ENCODE assay signal across 23 cellular contexts in the genomic region with DNA sequence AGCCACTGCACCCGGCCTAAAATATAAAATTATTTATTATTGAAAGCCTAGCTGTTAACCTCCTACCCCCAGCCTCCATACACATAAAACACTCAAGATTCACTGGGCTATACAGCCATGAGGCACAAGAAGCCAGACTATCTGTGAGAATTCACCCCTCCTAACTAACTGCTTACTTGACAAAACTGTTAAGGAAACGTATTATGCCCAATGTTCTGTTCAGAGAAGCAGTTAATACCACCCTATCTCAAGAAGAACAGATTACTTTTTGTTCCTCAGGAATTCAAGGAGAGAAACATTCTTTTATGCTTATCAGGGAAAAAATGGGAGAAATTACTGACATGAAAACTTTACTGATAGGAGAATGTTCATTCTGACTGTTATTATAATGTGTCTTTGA.
DNase-seq lines count a peak whose midpoint lies in the region; ATAC-seq, FAIRE-seq and TF ChIP-seq lines count a peak whose summit lies in the region.
"Had no signal": no experiment of that assay in that cellular context is flagged by ENCODE, and none has a peak within 500 bp of the region (broad histone marks: within the 10 kb centered on the region; RNA-seq: fewer than 3 reads in every experiment).

No MANE protein-coding gene starts in this region.

- H3K14ac ChIP-seq in IMR-90 (replicated peaks; ENCODE audit: low read depth, low read length): no peak overlapping the region

- H3K27me3 Mint-ChIP-seq in neural crest cell (ENCODE audit: low read depth): no peaks in the 10 kb centered on the region
- H3K27me3 Mint-ChIP-seq: B cell; CD4-positive, alpha-beta T cell; CD8-positive, alpha-beta memory T cell had no signal

- dilution Hi-C loops in IMR-90 (cut with HindIII; ENCODE audit: low sequenced_read_pairs, unreplicated experiment): no loop called here

- peaks cover 2% of the 10 kb centered on the region; the same call in 1 of the 2 replicates for H3K4me1 ChIP-seq in IMR-90 (ENCODE audit: control insufficient read depth, insufficient read depth, low read length)
- no peaks in the 10 kb centered on the region for H3K4me1 ChIP-seq in K562 (replicated peaks in 1 of 2; ENCODE audit: control insufficient read depth in 2 of 2, insufficient read depth in 2 of 2, low read length in 2 of 2)
- peaks cover under 1% of the 10 kb centered on the region for H3K4me1 ChIP-seq in BE2C

- no TSS peak for BruUV-seq in IMR-90 (replicated peaks; lab: Mats Ljungman, UMichigan)
- BruUV-seq in K562 (replicated peaks; lab: Mats Ljungman, UMichigan): no TSS peak

- H3K36me3 ChIP-seq in IMR-90 (ENCODE audit: control insufficient read depth, insufficient read depth, low read length) (no peaks in the 10 kb centered on the region), K562 (ENCODE audit: control insufficient read depth, insufficient read depth, low read length) (no peaks in the 10 kb centered on the region), BE2C (no peaks in the 10 kb centered on the region)
- H3K36me3 ChIP-seq: BLaER1 treated with 17β-estradiol and CSF1 and Interleukin-3, amounts not matched to agents 10 nM and 100 nM had no signal

- no peak overlapping the region for H3K4ac ChIP-seq in IMR-90 (ENCODE audit: low read depth, low read length)

- H4K91ac ChIP-seq in IMR-90 (ENCODE audit: insufficient read depth, low read depth, low read length): no peak overlapping the region

- POLR2A ChIA-PET in IMR-90 (lab: Charles Lee; ENCODE audit: unreplicated experiment) (no interaction called here), K562 (lab: Yijun Ruan, JAX) (no interaction called here)

- H3K27ac ChIP-seq in IMR-90 (ENCODE audit: insufficient read depth, low read length) (no peak overlapping the region), K562 (ENCODE audit: extremely low read depth, low read depth, low read length) (no peak overlapping the region)
- H3K27ac ChIP-seq: BLaER1 treated with 17β-estradiol and CSF1 and Interleukin-3, amounts not matched to agents 10 nM and 100 nM had no signal

- no peak overlapping the region for H3K4me3 Mint-ChIP-seq in neural crest cell
- H3K4me3 Mint-ChIP-seq: B cell; CD14-positive monocyte; CD4-positive, alpha-beta T cell; CD8-positive, alpha-beta memory T cell had no signal

- TF ChIP-seq RAD21 in IMR-90 (IDR thresholded peaks at IDR 0.05; ENCODE audit: low read length) (no peak), K562 (CRISPR knock-in tag; conservative IDR thresholded peaks at IDR 0.05 in 1 of 2, IDR thresholded peaks at IDR 0.05 in 1 of 2) (no peak)

- H2AFZ ChIP-seq in IMR-90 (replicated peaks; ENCODE audit: low read length, poor library complexity) (no peak overlapping the region), K562 (ENCODE audit: low read depth, low read length) (no peak overlapping the region)

- no peak overlapping the region for H2BK120ac ChIP-seq in IMR-90 (ENCODE audit: low read depth, low read length)

- no peak overlapping the region for H2BK5ac ChIP-seq in IMR-90 (ENCODE audit: low read depth, low read length, poor library complexity, severe bottlenecking)

- TF ChIP-seq CTCF in IMR-90 (conservative IDR thresholded peaks at IDR 0.05; ENCODE audit: low read depth, low read length) (no peak), K562 (IDR thresholded peaks at IDR 0.05 in 2 of 3, conservative IDR thresholded peaks at IDR 0.05 in 1 of 3; ENCODE audit: insufficient read depth in 2 of 3, low read depth in 1 of 3, low read length in 3 of 3) (no peak), neural crest cell (conservative IDR thresholded peaks at IDR 0.05) (no peak), BE2C (IDR thresholded peaks at IDR 0.05; ENCODE audit: low read depth, low read length) (no peak)

- H3K23ac ChIP-seq in IMR-90 (ENCODE audit: low read depth, low read length): no peak overlapping the region

- no peak overlapping the region for H2BK20ac ChIP-seq in IMR-90 (ENCODE audit: low read depth, low read length)

- TF ChIP-seq POLR2A in IMR-90 (IDR thresholded peaks at IDR 0.05; ENCODE audit: low read depth, low read length) (no peak), K562 (conservative IDR thresholded peaks at IDR 0.05) (no peak)

- H3K9me3 ChIP-seq in IMR-90 (ENCODE audit: control insufficient read depth, insufficient read depth, low read length): no peaks in the 10 kb centered on the region
- H3K9me3 ChIP-seq in K562 (replicated peaks; ENCODE audit: control insufficient read depth, insufficient read depth, low read depth, low read length): no peaks in the 10 kb centered on the region
- no peaks in the 10 kb centered on the region for H3K9me3 ChIP-seq in BE2C
- H3K9me3 ChIP-seq: BLaER1 treated with 17β-estradiol and CSF1 and Interleukin-3, amounts not matched to agents 10 nM and 100 nM had no signal

- H3K79me1 ChIP-seq in IMR-90 (ENCODE audit: low read depth in 1 of 2, low read length in 2 of 2): peaks cover 0 to 13% of the 10 kb centered on the region in 2 experiments

- H3K9me3 Mint-ChIP-seq in neural crest cell: no peaks in the 10 kb centered on the region
- H3K9me3 Mint-ChIP-seq: CD14-positive monocyte; CD4-positive, alpha-beta T cell; CD8-positive, alpha-beta memory T cell had no signal

- FAIRE-seq in K562 (lab: Jason Lieb, UNC): no peak
- FAIRE-seq: GM12891, GM18507, H1 had no signal

- H4K20me1 ChIP-seq in IMR-90 (ENCODE audit: insufficient read depth, low read length): no peaks in the 10 kb centered on the region
- H4K20me1 ChIP-seq in K562 (replicated peaks; ENCODE audit: control insufficient read depth, insufficient read depth, low read length): no peaks in the 10 kb centered on the region

- in situ Hi-C loops in IMR-90 (cut with MboI; ENCODE audit: low sequenced_read_pairs): no loop called here
- in situ Hi-C loops in K562 (cut with MboI): no loop called here

- H3K27me3 ChIP-seq in IMR-90 (ENCODE audit: control insufficient read depth, insufficient read depth, low read length): no peaks in the 10 kb centered on the region
- H3K27me3 ChIP-seq in K562 (ENCODE audit: control insufficient read depth in 2 of 2, insufficient read depth in 2 of 2, low read length in 2 of 2): no peaks in the 10 kb centered on the region
- no peaks in the 10 kb centered on the region for H3K27me3 ChIP-seq in BE2C
- H3K27me3 ChIP-seq: BLaER1 treated with 17β-estradiol and CSF1 and Interleukin-3, amounts not matched to agents 10 nM and 100 nM had no signal

- no peaks in the 10 kb centered on the region for H3K36me3 Mint-ChIP-seq in neural crest cell (ENCODE audit: low read depth)

- H2AK5ac ChIP-seq in IMR-90 (ENCODE audit: low read depth, low read length): no peak overlapping the region

- H3K27ac Mint-ChIP-seq in neural crest cell (ENCODE audit: unreplicated experiment): peak overlapping the region; percentile 66
- H3K27ac Mint-ChIP-seq: B cell; CD14-positive monocyte; CD4-positive, alpha-beta T cell had no signal

- intact Hi-C loops in IMR-90 (cut with micrococcal nuclease) (loop anchor here (10.0 kb wide), 1 partner anchor 418 kb away; no protein-coding TSS in a partner anchor), K562 (cut with micrococcal nuclease) (loop anchor here (10.0 kb wide), 1 partner anchor 92 kb away; no protein-coding TSS in a partner anchor)

- H3K4me2 ChIP-seq in IMR-90 (ENCODE audit: low read depth, low read length) (no peak overlapping the region), K562 (ENCODE audit: insufficient read depth, low read length) (no peak overlapping the region)
- H3K4me2 ChIP-seq: BLaER1 treated with 17β-estradiol and CSF1 and Interleukin-3, amounts not matched to agents 10 nM and 100 nM had no signal

- H3K4me3 ChIP-seq in IMR-90 (ENCODE audit: insufficient read depth, low read depth, low read length) (no peak overlapping the region), K562 (no peak overlapping the region), BE2C (ENCODE audit: low read depth, low read length) (no peak overlapping the region)
- H3K4me3 ChIP-seq: BLaER1 treated with 17β-estradiol and CSF1 and Interleukin-3, amounts not matched to agents 10 nM and 100 nM had no signal

- peaks cover 54% of the 10 kb centered on the region for H3K4me1 Mint-ChIP-seq in neural crest cell

- H4K8ac ChIP-seq in IMR-90 (ENCODE audit: low read depth in 2 of 2, low read length in 2 of 2): no peak overlapping the region

- TF ChIP-seq EP300 in K562 (IDR thresholded peaks at IDR 0.05; ENCODE audit: low read length): no peak

- H3K56ac ChIP-seq in IMR-90 (ENCODE audit: extremely low read depth, insufficient read depth, low read length): no peak overlapping the region

- no peak overlapping the region for H2BK15ac ChIP-seq in IMR-90 (ENCODE audit: low read depth, low read length)

- no peak overlapping the region for H4K5ac ChIP-seq in IMR-90 (ENCODE audit: low read depth, low read length)

- CTCF ChIA-PET in IMR-90 (lab: Yijun Ruan, JAX): interaction anchor here (1.0 kb wide), 1 partner anchor 10 kb away, joined by 3 read pairs; no protein-coding TSS in a partner anchor
- CTCF ChIA-PET in K562 (lab: Yijun Ruan, JAX; ENCODE audit: low intra/inter-chr PET ratio): no interaction called here

- H3K18ac ChIP-seq in IMR-90 (ENCODE audit: low read depth, low read length): no peak overlapping the region

- no peak overlapping the region for H3K9ac ChIP-seq in IMR-90 (ENCODE audit: low read depth, low read length)
- no peak overlapping the region for H3K9ac ChIP-seq in K562 (ENCODE audit: insufficient read depth in 1 of 2, low read depth in 2 of 2, low read length in 2 of 2)
- H3K9ac ChIP-seq: BLaER1 treated with 17β-estradiol and CSF1 and Interleukin-3, amounts not matched to agents 10 nM and 100 nM had no signal

- WGBS in IMR-90 (ENCODE audit: extremely low coverage in 2 of 2, insufficient read length in 1 of 2), 2 experiments: no CpG with 5 or more reads among the region's 2 CpGs
- WGBS in K562 (ENCODE audit: insufficient coverage, low coverage, missing lambda C conversion rate): 50% methylated on average over 2 of the region's 2 CpGs

- no peak overlapping the region for H2AK9ac ChIP-seq in IMR-90 (replicated peaks; ENCODE audit: low read depth, low read length, poor library complexity)

- ATAC-seq in IMR-90 (ENCODE audit: low read depth) (no peak), K562 (no peak), HG03108 (IDR thresholded peaks at IDR 0.05; ENCODE audit: unreplicated experiment) (no peak), GM18870 (IDR thresholded peaks at IDR 0.05; ENCODE audit: unreplicated experiment) (no peak)

- H3K9me1 ChIP-seq in IMR-90 (ENCODE audit: insufficient read depth, low read length): peaks cover 3% of the 10 kb centered on the region; the same call in 1 of the 2 replicates
- H3K9me1 ChIP-seq in K562 (ENCODE audit: control insufficient read depth, insufficient read depth, low read length): no peaks in the 10 kb centered on the region

- DNase-seq in COLO829 (ENCODE audit: low spot score) (peak; percentile 67), IMR-90 (no peak), K562 (ENCODE audit: extremely low read depth in 1 of 4, low spot score in 3 of 4) (no peak), neural crest cell (ENCODE audit: low read depth, low spot score) (no peak), NCI-H2107 treated with DMSO at 0.1 percent for 48 hours (lab: John Stamatoyannopoulos, UW; ENCODE audit: unreplicated experiment) (no peak), BE2C (no peak)
- DNase-seq: Calu3; CD4-positive, alpha-beta T cell; CD8-positive, alpha-beta memory T cell; COR-L47; DMS53; DMS79 treated with DMSO at 0.1 percent for 48 hours; GF-D8; H7; HCEC 1CT had no signal

- H3K79me2 ChIP-seq in K562 (ENCODE audit: control insufficient read depth, insufficient read depth, low read length): no peaks in the 10 kb centered on the region; the same call in 2 of the 3 replicates

TF ChIP-seq in K562, 482 proteins besides CTCF, POLR2A, EP300 and RAD21 (continues in another document):
- TF ChIP-seq BHLHE40 (IDR thresholded peaks at IDR 0.05; ENCODE audit: low read length): no peak
